Comparison of ENCODE assay signal across 20 cellular contexts in genomic region chr5:14838396-14839319, GRCh38.
"Had no signal": no experiment of that assay in that cellular context is flagged by ENCODE, and none has a peak within 500 bp of the region (broad histone marks: within the 10 kb centered on the region; RNA-seq: fewer than 3 reads in every experiment).

No MANE protein-coding gene starts in this region.

- H3K27ac ChIP-seq: breast epithelium, coronary artery, left lung had no signal

- ATAC-seq: activated CD4-positive, alpha-beta T cell treated with anti-CD3 and anti-CD28 coated beads for 36 hours; left lung; stimulated activated naive CD8-positive, alpha-beta T cell treated with anti-CD3 and anti-CD28 coated beads, Interleukin-15, amount 100 ng/mL, for 72 hours had no signal

- H3K4me3 ChIP-seq: breast epithelium, coronary artery, left lung, prostate gland had no signal

- H3K9me3 ChIP-seq: breast epithelium, left lung, prostate gland had no signal

- DNase-seq: activated CD4-positive, alpha-beta memory T cell treated with anti-CD3 and anti-CD28 coated beads for 36 hours; activated CD4-positive, alpha-beta T cell treated with anti-CD3 and anti-CD28 coated beads for 36 hours; activated gamma-delta T cell treated with Interleukin-2 at 50 U/mL for 16 hours; activated naive CD8-positive, alpha-beta T cell treated with anti-CD3 and anti-CD28 coated beads, Interleukin-2, amount 10 ng/mL, durations not matched to agents 7 days and 5 days; activated T-cell treated with anti-CD3 and anti-CD28 coated beads for 4 hours; amygdala; erythroblast; left lung; nephron progenitor cell; occipital lobe; small intestine; stimulated activated CD4-positive, alpha-beta T cell treated with anti-CD3 and anti-CD28 coated beads, Interleukin-15, amount 100 ng/mL, for 24 hours; stimulated activated CD4-positive, alpha-beta T cell treated with anti-CD3 and anti-CD28 coated beads, Interleukin-2, amount 100 ng/mL, for 48 hours; stimulated activated naive CD8-positive, alpha-beta T cell treated with anti-CD3 and anti-CD28 coated beads, Interleukin-15, amount 100 ng/mL, for 72 hours; SW 1271 had no signal

- H3K36me3 ChIP-seq: breast epithelium, left lung, prostate gland had no signal

- FAIRE-seq: endometrium, frontal cortex, small intestine had no signal

- H3K27me3 ChIP-seq: breast epithelium, left lung had no signal

- H3K4me1 ChIP-seq: breast epithelium, left lung, prostate gland had no signal
